32 cellular contexts compared by ENCODE assay signal in the genomic region with DNA sequence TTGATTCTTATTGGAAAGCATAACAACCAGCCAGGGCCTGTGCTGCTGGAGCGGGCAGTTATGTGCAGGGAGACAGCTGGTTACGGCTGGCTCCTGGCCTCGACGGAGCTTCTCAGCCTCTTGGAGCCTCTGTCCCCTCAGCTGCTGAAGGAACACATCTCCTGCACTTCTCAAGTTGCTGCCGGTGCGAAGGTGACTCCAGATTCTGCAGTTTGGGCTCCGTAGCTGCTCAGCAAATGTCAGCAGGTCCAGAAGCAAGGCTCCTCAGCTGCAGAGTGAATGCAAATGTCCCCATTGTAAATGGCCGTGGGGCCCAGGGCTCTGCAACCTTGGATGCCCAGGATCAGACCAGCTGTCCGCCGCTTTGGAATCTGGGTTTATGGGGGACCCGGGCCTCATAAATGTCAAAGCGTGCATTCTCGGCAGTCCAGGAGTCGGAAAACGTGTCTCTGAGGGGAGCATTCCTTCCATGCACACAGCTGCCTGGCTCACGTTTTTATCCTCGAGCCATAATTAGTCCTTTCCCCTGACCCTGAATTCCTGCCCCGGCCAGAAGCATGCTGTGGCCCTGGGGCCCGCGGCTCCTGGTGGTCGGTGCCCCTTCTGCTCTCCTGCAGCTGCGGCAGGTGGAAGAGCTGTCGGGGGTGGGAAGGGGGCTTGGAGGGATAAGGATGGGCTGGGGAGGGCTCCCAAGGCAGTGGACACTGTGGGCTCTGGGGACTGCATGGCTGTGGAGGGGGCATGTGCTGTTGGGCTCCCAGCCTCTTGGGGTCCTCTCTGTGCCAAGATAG.
DNase-seq lines count a peak whose midpoint lies in the region; ATAC-seq and TF ChIP-seq lines count a peak whose summit lies in the region.
"Had no signal": no experiment of that assay in that cellular context is flagged by ENCODE, and none has a peak within 500 bp of the region (broad histone marks: within the 10 kb centered on the region; RNA-seq: fewer than 3 reads in every experiment).

No MANE protein-coding gene starts in this region.

- TF ChIP-seq EP300 in transverse colon (IDR thresholded peaks at IDR 0.05; ENCODE audit: low read depth): no peak

- peak; percentile 3 for DNase-seq in activated CD8-positive, alpha-beta memory T cell treated with anti-CD3 and anti-CD28 coated beads, Interleukin-2, amount 50 U/mL, for 4 hours
- DNase-seq in activated CD8-positive, alpha-beta memory T cell treated with anti-CD3 and anti-CD28 coated beads for 24 hours: no peak
- peak; percentile 32 for DNase-seq in islet precursor cell
- DNase-seq in osteocyte (ENCODE audit: extremely low spot score, unreplicated experiment): peak; percentile 75
- peak; percentile 2 for DNase-seq in transverse colon
- no peak for DNase-seq in DMS79 treated with DMSO at 0.1 percent for 48 hours (lab: John Stamatoyannopoulos, UW)
- no peak for DNase-seq in foreskin fibroblast
- DNase-seq: 8988T; activated CD4-positive, alpha-beta T cell treated with anti-CD3 and anti-CD28 coated beads for 48 hours; activated gamma-delta T cell; activated T-cell treated with anti-CD3 and anti-CD28 coated beads, Interleukin-2, amount 50 U/mL, for 24 hours; C1 segment of cervical spinal cord; caudate nucleus; cortex of kidney; effector memory CD4-positive, alpha-beta T cell; glutamatergic neuron; HCEC 1CT; left ventricle myocardium superior; NCI-H146; NCI-H748 treated with DMSO at 0.1 percent for 48 hours; SJCRH30; stimulated activated CD4-positive, alpha-beta T cell treated with anti-CD3 and anti-CD28 coated beads, Interleukin-2, amount 100 ng/mL, for 24 hours; SW 1271; T1000 had no signal

- intact Hi-C loops in transverse colon (cut with DNase I; ENCODE audit: low total_unique reads): no loop called here

- H3K27me3 Mint-ChIP-seq in osteocyte (ENCODE audit: unreplicated experiment): no peaks in the 10 kb centered on the region

- H3K4me3 ChIP-seq in transverse colon: no peak overlapping the region
- no peak overlapping the region for H3K4me3 ChIP-seq in foreskin fibroblast (ENCODE audit: low read depth in 1 of 2, low read length in 2 of 2)
- H3K4me3 ChIP-seq: SJCRH30, tibial artery had no signal

- H3K4me3 Mint-ChIP-seq in osteocyte (ENCODE audit: unreplicated experiment): no peak overlapping the region
- H3K4me3 Mint-ChIP-seq: activated T-cell treated with anti-CD3 and anti-CD28 coated beads, Interleukin-2, amount 50 U/mL, for 24 hours; mesothelial cell of epicardium; naive thymus-derived CD4-positive, alpha-beta T cell; stimulated activated naive CD8-positive, alpha-beta T cell treated with anti-CD3 and anti-CD28 coated beads, Interleukin-15, amount 100 ng/mL, for 72 hours had no signal

- no peak for ATAC-seq in GM19463 (IDR thresholded peaks at IDR 0.05; ENCODE audit: unreplicated experiment)
- ATAC-seq: left ventricle myocardium superior; naive thymus-derived CD4-positive, alpha-beta T cell; stimulated activated naive CD8-positive, alpha-beta T cell treated with anti-CD3 and anti-CD28 coated beads, Interleukin-15, amount 100 ng/mL, for 72 hours had no signal

- peaks cover 0 to 4% of the 10 kb centered on the region in 2 donors for H3K9me3 ChIP-seq in transverse colon

- in situ Hi-C loops in transverse colon (cut with MboI; ENCODE audit: low pct_ligation_motif_present in 1 of 4, low pct_unique_long_range_greater_than_20kb in 1 of 4, low sequenced_read_pairs in 3 of 4): no loop called here

- peaks cover 0 to 14% (median 11%) of the 10 kb centered on the region in 4 donors for H3K4me1 ChIP-seq in transverse colon
- H3K4me1 ChIP-seq: Caco-2, SJCRH30, tibial artery had no signal

- no peaks in the 10 kb centered on the region for H3K27me3 ChIP-seq in transverse colon
- H3K27me3 ChIP-seq: SJCRH30 had no signal

- no peaks in the 10 kb centered on the region for H3K36me3 Mint-ChIP-seq in osteocyte (ENCODE audit: unreplicated experiment)
- H3K36me3 Mint-ChIP-seq: mesothelial cell of epicardium; naive thymus-derived CD4-positive, alpha-beta T cell had no signal

- H3K27ac ChIP-seq in transverse colon: no peak overlapping the region
- H3K27ac ChIP-seq: epithelial cell of prostate, SJCRH30, tibial artery, VCaP had no signal

- H3K9me3 Mint-ChIP-seq in osteocyte (ENCODE audit: unreplicated experiment): peaks cover 5% of the 10 kb centered on the region
- H3K9me3 Mint-ChIP-seq: activated T-cell treated with anti-CD3 and anti-CD28 coated beads, Interleukin-2, amount 50 U/mL, for 24 hours; stimulated activated naive CD8-positive, alpha-beta T cell treated with anti-CD3 and anti-CD28 coated beads, Interleukin-15, amount 100 ng/mL, for 72 hours had no signal

- H3K36me3 ChIP-seq in transverse colon: no peaks in the 10 kb centered on the region
- H3K36me3 ChIP-seq: tibial artery had no signal

- WGBS in transverse colon (ENCODE audit: low coverage in 1 of 2), 2 donors: 74 to 80% methylated on average over 4 to 20 of the region's 23 CpGs

- no peak overlapping the region for H3K27ac Mint-ChIP-seq in osteocyte (ENCODE audit: unreplicated experiment)
- H3K27ac Mint-ChIP-seq: activated T-cell treated with anti-CD3 and anti-CD28 coated beads, Interleukin-2, amount 50 U/mL, for 24 hours; mesothelial cell of epicardium; naive thymus-derived CD4-positive, alpha-beta T cell had no signal

- no peak for TF ChIP-seq POLR2A in transverse colon (IDR thresholded peaks at IDR 0.05)

- TF ChIP-seq CTCF in osteocyte (IDR thresholded peaks at IDR 0.05): no peak
- TF ChIP-seq CTCF in transverse colon (IDR thresholded peaks at IDR 0.05): no peak
- TF ChIP-seq CTCF in foreskin fibroblast (IDR thresholded peaks at IDR 0.05; ENCODE audit: low read depth, low read length): no peak

- no peaks in the 10 kb centered on the region for H3K4me1 Mint-ChIP-seq in osteocyte (ENCODE audit: unreplicated experiment)
- H3K4me1 Mint-ChIP-seq: mesothelial cell of epicardium; stimulated activated naive CD8-positive, alpha-beta T cell treated with anti-CD3 and anti-CD28 coated beads, Interleukin-15, amount 100 ng/mL, for 72 hours had no signal

Comparison
In these comparisons a context has a peak if more than half of its experiments do, and no peak if none do; other contexts are left out.
1. DNase-seq: peak in activated CD8-positive, alpha-beta memory T cell treated with anti-CD3 and anti-CD28 coated beads, Interleukin-2, amount 50 U/mL, for 4 hours (single experiment), islet precursor cell (single experiment), osteocyte (single experiment) and transverse colon (single experiment); none in activated CD8-positive, alpha-beta memory T cell treated with anti-CD3 and anti-CD28 coated beads for 24 hours (single experiment), DMS79 treated with DMSO at 0.1 percent for 48 hours (single experiment) and foreskin fibroblast (0 of 2).